Comparison of ENCODE assay signal across 12 cellular contexts in the genomic region with DNA sequence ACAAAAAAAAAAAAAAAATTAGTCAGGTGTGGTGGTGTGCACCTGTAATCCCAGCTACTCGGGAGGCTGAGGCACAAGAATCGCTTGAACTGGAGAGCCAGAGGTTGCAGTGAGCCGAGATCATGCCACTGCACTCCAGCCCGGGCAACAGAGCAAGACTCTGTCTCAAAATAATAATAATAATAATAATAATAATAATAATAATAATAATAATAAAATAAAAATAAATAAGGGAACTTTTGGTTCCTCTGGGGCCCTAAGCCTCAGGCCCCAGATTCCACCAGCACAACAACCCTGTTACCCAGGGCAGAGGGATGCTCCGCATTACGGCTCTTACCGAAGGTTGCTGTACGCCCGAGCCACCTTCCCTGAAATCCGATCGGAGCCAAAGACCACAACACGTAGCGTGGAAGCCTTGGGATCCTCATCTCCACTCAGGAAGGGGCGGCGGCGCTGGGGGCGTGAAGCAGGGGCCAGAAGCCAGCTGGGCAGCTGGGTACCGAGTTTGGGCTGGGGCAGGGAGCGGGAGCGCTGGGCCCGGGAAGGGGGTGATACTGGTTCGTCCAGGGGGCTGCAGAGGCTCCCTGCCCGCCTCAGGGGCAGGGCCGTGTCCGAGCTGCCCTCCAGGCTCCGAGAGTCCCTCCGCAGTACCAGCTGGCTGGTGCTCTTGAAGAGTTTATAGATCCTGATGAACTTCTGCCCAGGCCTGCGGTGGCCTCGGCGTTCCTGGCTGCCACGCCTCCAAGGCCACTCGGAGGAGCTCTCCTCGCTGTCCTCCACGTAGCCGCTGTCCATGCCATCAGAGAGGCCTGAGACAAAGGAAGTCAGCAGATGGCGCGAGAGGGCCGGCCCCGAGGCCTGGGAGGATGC. TPM values are rescaled to one million over a fixed set of nuclear protein-coding genes. Genes with fewer than 3 reads are reported as not detected.
DNase-seq lines count a peak whose midpoint lies in the region; ATAC-seq and TF ChIP-seq lines count a peak whose summit lies in the region.
"Had no signal": no experiment of that assay in that cellular context is flagged by ENCODE, and none has a peak within 500 bp of the region (broad histone marks: within the 10 kb centered on the region; RNA-seq: fewer than 3 reads in every experiment).

No MANE protein-coding gene starts in this region.

- H3K27ac Mint-ChIP-seq in endodermal cell (no peak overlapping the region), immature natural killer cell (no peak overlapping the region)

- H3K56ac ChIP-seq in mesendoderm (ENCODE audit: low read length), result peak overlapping the region; percentile 81

- H2BK15ac ChIP-seq in mesendoderm (replicated peaks; ENCODE audit: low read depth), result no peak overlapping the region

- H3K4me3 Mint-ChIP-seq in endodermal cell, result no peak overlapping the region
- no peak overlapping the region for H3K4me3 Mint-ChIP-seq in immature natural killer cell

- no peak overlapping the region for H3K27ac ChIP-seq in C4-2B
- no peak overlapping the region for H3K27ac ChIP-seq in endodermal cell (ENCODE audit: low read depth, low read length)
- no peak overlapping the region for H3K27ac ChIP-seq in mesendoderm (ENCODE audit: low read depth, low read length)
- H3K27ac ChIP-seq: HL-60, tibial nerve had no signal

- H3K4me2 ChIP-seq in mesendoderm (ENCODE audit: low read length), result no peak overlapping the region

- H3K4me3 ChIP-seq in endodermal cell (ENCODE audit: low read length), result no peak overlapping the region
- H3K4me3 ChIP-seq in mesendoderm (ENCODE audit: low read length), result no peak overlapping the region
- H3K4me3 ChIP-seq: tibial nerve had no signal

- DNase-seq in NCI-H526 (lab: John Stamatoyannopoulos, UW) (peak; percentile 26 to 66), endodermal cell (peak; percentile 99), mesendoderm (peak; percentile 92), immature natural killer cell (no peak), GM10266 (ENCODE audit: extremely low spot score) (no peak)
- DNase-seq in activated CD4-positive, alpha-beta T cell treated with anti-CD3 and anti-CD28 coated beads for 1 hour, result no peak
- DNase-seq: activated CD4-positive, CD25-positive, alpha-beta regulatory T cell treated with anti-CD3 and anti-CD28 coated beads, Interleukin-2, amount 50 U/mL, for 72 hours; DMS79 treated with DMSO at 0.1 percent for 48 hours had no signal

- peak; percentile 74 for TF ChIP-seq CTCF in C4-2B (conservative IDR thresholded peaks at IDR 0.05)
- peak; percentile 78 for TF ChIP-seq CTCF in endodermal cell (conservative IDR thresholded peaks at IDR 0.05)
- no peak for TF ChIP-seq CTCF in GM10266 (IDR thresholded peaks at IDR 0.05; ENCODE audit: control insufficient read depth, insufficient read depth, low read depth, missing control alignments)

- no peaks in the 10 kb centered on the region for H3K36me3 ChIP-seq in endodermal cell (ENCODE audit: control insufficient read depth, insufficient read depth, low read length)
- H3K36me3 ChIP-seq in mesendoderm (ENCODE audit: control insufficient read depth, insufficient read depth, low read length), result no peaks in the 10 kb centered on the region

- H2AK5ac ChIP-seq in mesendoderm (ENCODE audit: low read length), result no peak overlapping the region

- H3K79me1 ChIP-seq in mesendoderm (ENCODE audit: low read length), result no peaks in the 10 kb centered on the region

- H3K9me3 Mint-ChIP-seq in endodermal cell, result no peaks in the 10 kb centered on the region
- no peaks in the 10 kb centered on the region for H3K9me3 Mint-ChIP-seq in immature natural killer cell

- H3K23ac ChIP-seq in mesendoderm (ENCODE audit: low read length), result no peak overlapping the region

- no peak overlapping the region for H2BK5ac ChIP-seq in mesendoderm (ENCODE audit: low read length)

- H3K9ac ChIP-seq in endodermal cell (ENCODE audit: extremely low read depth, low read length, poor library complexity, severe bottlenecking) (no peak overlapping the region), mesendoderm (ENCODE audit: low read length) (peak overlapping the region; percentile 33)

- H3K4me1 Mint-ChIP-seq in endodermal cell (peaks cover 10% of the 10 kb centered on the region), immature natural killer cell (peaks cover 1 to 12% of the 10 kb centered on the region in 2 donors)

- H3K4me1 ChIP-seq in endodermal cell (ENCODE audit: control insufficient read depth, insufficient read depth, low read length) (no peaks in the 10 kb centered on the region), mesendoderm (ENCODE audit: control insufficient read depth, low read depth, low read length) (no peaks in the 10 kb centered on the region)
- H3K4me1 ChIP-seq: tibial nerve had no signal

- H3K18ac ChIP-seq in mesendoderm (ENCODE audit: low read length), result no peak overlapping the region

- H3K27me3 Mint-ChIP-seq in endodermal cell (ENCODE audit: insufficient read depth) (peaks cover 2% of the 10 kb centered on the region), immature natural killer cell (ENCODE audit: low read depth in 3 of 3) (peaks cover 9 to 17% (median 14%) of the 10 kb centered on the region in 3 donors)

- H3K4ac ChIP-seq in mesendoderm (ENCODE audit: low read depth, low read length), result no peak overlapping the region

- no peaks in the 10 kb centered on the region for H3K9me3 ChIP-seq in endodermal cell (ENCODE audit: control insufficient read depth, low read length)
- H3K9me3 ChIP-seq: tibial nerve had no signal

- H3K36me3 Mint-ChIP-seq in endodermal cell (ENCODE audit: low read depth) (peaks cover 8% of the 10 kb centered on the region), immature natural killer cell (peaks cover 15 to 49% (median 21%) of the 10 kb centered on the region in 3 donors)

- ATAC-seq in GM21515 (IDR thresholded peaks at IDR 0.05; ENCODE audit: unreplicated experiment), result no peak

- no peak overlapping the region for H2BK120ac ChIP-seq in mesendoderm (ENCODE audit: low read depth, low read length)

- WGBS in endodermal cell (ENCODE audit: insufficient coverage in 1 of 2, insufficient read length in 1 of 2), 2 experiments, result 72 to 80% methylated on average over 29 to 38 of the region's 39 CpGs
- WGBS in mesendoderm (ENCODE audit: extremely low coverage, insufficient coverage, low lambda C conversion rate), result no CpG with 5 or more reads among the region's 39 CpGs

- H3K27me3 ChIP-seq in endodermal cell (ENCODE audit: control insufficient read depth, insufficient read depth, low read length, poor library complexity, severe bottlenecking), result no peaks in the 10 kb centered on the region
- no peaks in the 10 kb centered on the region for H3K27me3 ChIP-seq in mesendoderm (ENCODE audit: insufficient read depth, low read length, poor library complexity)
- H3K27me3 ChIP-seq: tibial nerve had no signal

- H4K8ac ChIP-seq in mesendoderm (ENCODE audit: low read depth, low read length), result no peak overlapping the region

- no peak overlapping the region for H4K5ac ChIP-seq in mesendoderm (ENCODE audit: low read length)

- no peaks in the 10 kb centered on the region for H3K79me2 ChIP-seq in mesendoderm (ENCODE audit: control insufficient read depth, insufficient read depth, low read length)

RNA-seq across cellular contexts. Expression of a gene that starts 20.6 kb away (rescaled TPM):
- total RNA-seq in endodermal cell, result 1 to 10 TPM; 2.1 to 2.5 TPM
- polyA plus RNA-seq in endodermal cell (2013, experiment 1 of 2), result 0.25 TPM
- polyA plus RNA-seq in endodermal cell (2013, experiment 2 of 2), result 0.17 TPM
- polyA plus RNA-seq in mesendoderm (2013, experiment 1 of 2), result 0.01 TPM
- 0.03 TPM for polyA plus RNA-seq in mesendoderm (2013, experiment 2 of 2)
- polyA plus RNA-seq in immature natural killer cell, result under 1 TPM in 2 of 3 donors, not detected in 1; 0.18 to 0.57 TPM

Comparison
In these comparisons a context has a peak if more than half of its experiments do, and no peak if none do; other contexts are left out.
1. DNase-seq: peak in NCI-H526 (2 of 2), endodermal cell (single experiment) and mesendoderm (single experiment); none in immature natural killer cell (0 of 3), activated CD4-positive, alpha-beta T cell treated with anti-CD3 and anti-CD28 coated beads for 1 hour (single experiment) and GM10266 (single experiment).